In genomic region chr2:237298323-237299118, GRCh38 we compare ENCODE assay signal across 11 cellular contexts.
DNase-seq lines count a peak whose midpoint lies in the region; ATAC-seq and TF ChIP-seq lines count a peak whose summit lies in the region.
"Had no signal": no experiment of that assay in that cellular context is flagged by ENCODE, and none has a peak within 500 bp of the region (broad histone marks: within the 10 kb centered on the region; RNA-seq: fewer than 3 reads in every experiment).

No MANE protein-coding gene starts in this region.

- peaks cover 9% of the 10 kb centered on the region for H3K9me3 Mint-ChIP-seq in mesothelial cell of epicardium
- peaks cover 7% of the 10 kb centered on the region for H3K9me3 Mint-ChIP-seq in activated CD4-positive, alpha-beta T cell treated with anti-CD3 and anti-CD28 coated beads, Interleukin-2, amount 10 ng/mL, durations not matched to agents 24 days and 14 days

- peak; percentile 94 for DNase-seq in AG09309 (ENCODE audit: low read depth)
- peak; percentile 81 for DNase-seq in HPDE6-E6E7 (ENCODE audit: extremely low spot score)
- peak; percentile 49 for DNase-seq in astrocyte of the cerebellum (ENCODE audit: low read depth)
- DNase-seq in mesothelial cell of epicardium (ENCODE audit: low spot score in 2 of 2, unreplicated experiment in 2 of 2) = no peak
- DNase-seq in activated CD4-positive, alpha-beta T cell treated with anti-CD3 and anti-CD28 coated beads, Interleukin-2, amount 10 ng/mL, durations not matched to agents 24 days and 14 days = no peak
- no peak for DNase-seq in KBM-7
- DNase-seq in mesenteric fat pad (ENCODE audit: low spot score) = no peak

- intact Hi-C loops in activated CD4-positive, alpha-beta T cell treated with anti-CD3 and anti-CD28 coated beads, Interleukin-2, amount 10 ng/mL, durations not matched to agents 24 days and 14 days (cut with micrococcal nuclease) = loop anchor here (10.0 kb wide), 1 partner anchor 176 kb away; no protein-coding TSS in a partner anchor

- H3K27ac Mint-ChIP-seq in mesothelial cell of epicardium = peak overlapping the region; percentile 67
- H3K27ac Mint-ChIP-seq in activated CD4-positive, alpha-beta T cell treated with anti-CD3 and anti-CD28 coated beads, Interleukin-2, amount 10 ng/mL, durations not matched to agents 24 days and 14 days = no peak overlapping the region
- H3K27ac Mint-ChIP-seq: GM23338 had no signal

- H3K4me1 Mint-ChIP-seq in mesothelial cell of epicardium = peaks cover 68% of the 10 kb centered on the region
- H3K4me1 Mint-ChIP-seq in activated CD4-positive, alpha-beta T cell treated with anti-CD3 and anti-CD28 coated beads, Interleukin-2, amount 10 ng/mL, durations not matched to agents 24 days and 14 days = no peaks in the 10 kb centered on the region

- H3K4me3 ChIP-seq in AG09309 (ENCODE audit: control insufficient read depth, low read depth, low read length) (no peak overlapping the region), astrocyte of the cerebellum (ENCODE audit: low read depth, low read length) (no peak overlapping the region)
- H3K4me3 ChIP-seq: BLaER1 treated with 17β-estradiol and CSF1 and Interleukin-3, amounts not matched to agents 10 nM and 100 nM; GM23338; SK-N-MC had no signal

- peaks cover 9% of the 10 kb centered on the region for H3K36me3 Mint-ChIP-seq in mesothelial cell of epicardium
- no peaks in the 10 kb centered on the region for H3K36me3 Mint-ChIP-seq in activated CD4-positive, alpha-beta T cell treated with anti-CD3 and anti-CD28 coated beads, Interleukin-2, amount 10 ng/mL, durations not matched to agents 24 days and 14 days (ENCODE audit: low read depth)

- no peaks in the 10 kb centered on the region for H3K27me3 Mint-ChIP-seq in mesothelial cell of epicardium (ENCODE audit: low read depth)
- H3K27me3 Mint-ChIP-seq in activated CD4-positive, alpha-beta T cell treated with anti-CD3 and anti-CD28 coated beads, Interleukin-2, amount 10 ng/mL, durations not matched to agents 24 days and 14 days = peaks cover 8% of the 10 kb centered on the region

- H3K4me3 Mint-ChIP-seq in mesothelial cell of epicardium = no peak overlapping the region
- H3K4me3 Mint-ChIP-seq in activated CD4-positive, alpha-beta T cell treated with anti-CD3 and anti-CD28 coated beads, Interleukin-2, amount 10 ng/mL, durations not matched to agents 24 days and 14 days = no peak overlapping the region
- H3K4me3 Mint-ChIP-seq: GM23338 had no signal

- ATAC-seq in GM21526 (IDR thresholded peaks at IDR 0.05; ENCODE audit: low FRiP score, unreplicated experiment) = no peak
- ATAC-seq: GM23338 had no signal

- TF ChIP-seq CTCF in AG09309 (IDR thresholded peaks at IDR 0.05; ENCODE audit: control insufficient read depth, insufficient read depth, low read depth, low read length, missing control alignments) = no peak
- TF ChIP-seq CTCF in astrocyte of the cerebellum (IDR thresholded peaks at IDR 0.05; ENCODE audit: low read depth, low read length, missing control alignments) = no peak
- TF ChIP-seq CTCF in mesothelial cell of epicardium (IDR thresholded peaks at IDR 0.05; ENCODE audit: unreplicated experiment) = no peak

- in situ Hi-C loops in astrocyte of the cerebellum (cut with HindIII; ENCODE audit: low sequenced_read_pairs) (loop anchor here (10.0 kb wide), 1 partner anchor 64 kb away; no protein-coding TSS in a partner anchor), KBM-7 (cut with MboI; ENCODE audit: low pct_unique_long_range_greater_than_20kb, low sequenced_read_pairs) (no loop called here)

Comparison
In these comparisons a context has a peak if more than half of its experiments do, and no peak if none do; other contexts are left out.
1. DNase-seq: peak in AG09309 (single experiment), HPDE6-E6E7 (single experiment) and astrocyte of the cerebellum (single experiment); none in mesothelial cell of epicardium (0 of 2), activated CD4-positive, alpha-beta T cell treated with anti-CD3 and anti-CD28 coated beads, Interleukin-2, amount 10 ng/mL, durations not matched to agents 24 days and 14 days (single experiment), KBM-7 (single experiment) and mesenteric fat pad (single experiment).